Comparison of ENCODE assay signal across 28 cellular contexts in the genomic region with DNA sequence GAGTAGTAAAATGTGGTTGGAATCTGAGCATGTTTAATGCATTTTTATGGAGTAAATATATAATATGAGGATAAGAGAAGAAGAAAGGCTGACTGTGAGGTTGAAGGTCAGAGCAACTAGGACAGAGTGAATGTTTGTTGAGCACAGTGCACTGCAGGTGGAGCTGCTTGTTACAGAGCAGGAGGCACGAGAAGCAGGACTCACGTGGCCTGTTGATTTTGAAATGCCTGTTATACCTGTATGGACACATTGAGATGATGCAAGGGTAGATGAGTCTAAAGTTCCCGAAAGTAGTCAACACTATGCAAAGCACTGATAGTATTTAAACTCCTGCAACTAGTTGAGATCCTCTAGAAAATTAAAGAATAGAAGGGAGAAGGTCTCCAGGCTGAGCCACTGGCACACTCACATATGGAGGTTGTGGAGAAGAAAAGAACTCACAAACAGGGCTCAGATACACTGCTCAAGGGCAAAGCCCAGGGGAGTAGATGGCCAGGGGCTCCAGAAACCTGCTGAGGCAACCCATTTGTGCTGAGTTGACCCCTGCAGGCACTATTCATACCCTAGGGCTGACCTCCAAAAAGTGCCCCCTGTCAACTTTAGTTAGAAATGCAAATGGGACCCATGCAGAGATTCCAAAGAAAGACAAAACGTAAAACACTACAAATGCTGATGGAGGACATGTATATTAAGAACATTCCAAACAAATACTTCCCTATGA.
"Had no signal": no experiment of that assay in that cellular context is flagged by ENCODE, and none has a peak within 500 bp of the region (broad histone marks: within the 10 kb centered on the region; RNA-seq: fewer than 3 reads in every experiment).

No MANE protein-coding gene starts in this region.

- ATAC-seq: effector memory CD8-positive, alpha-beta T cell; heart right ventricle; left colon; left ventricle myocardium superior; lower lobe of right lung; naive thymus-derived CD8-positive, alpha-beta T cell; psoas muscle; right cardiac atrium; stimulated activated effector memory CD8-positive, alpha-beta T cell treated with anti-CD3 and anti-CD28 coated beads, Interleukin-12 subunit alpha, Interleukin-12 subunit beta, amount 100 ng/mL, for 72 hours had no signal

- H3K27me3 ChIP-seq: esophagus squamous epithelium, heart right ventricle, ovary, sigmoid colon, stomach, thyroid gland, vagina had no signal

- H3K27ac ChIP-seq: heart right ventricle, lower lobe of right lung, ovary, psoas muscle, sigmoid colon, stomach, thyroid gland, vagina had no signal

- H3K4me3 Mint-ChIP-seq: effector memory CD8-positive, alpha-beta T cell; immature natural killer cell; naive thymus-derived CD8-positive, alpha-beta T cell; stimulated activated effector memory CD8-positive, alpha-beta T cell treated with anti-CD3 and anti-CD28 coated beads, Interleukin-12 subunit alpha, Interleukin-12 subunit beta, amount 100 ng/mL, for 72 hours had no signal

- H3K4me1 ChIP-seq: heart right ventricle, lower lobe of right lung, psoas muscle, sigmoid colon, stomach, thyroid gland, vagina had no signal

- FAIRE-seq: endometrium had no signal

- DNase-seq: cortex of kidney; effector memory CD8-positive, alpha-beta T cell; esophagus squamous epithelium; foreskin melanocyte; glutamatergic neuron; heart right ventricle; hippocampal formation; immature natural killer cell; islet precursor cell; kidney glomerular epithelial cell; left colon; left ventricle myocardium superior; lower lobe of right lung; naive thymus-derived CD8-positive, alpha-beta T cell; occipital lobe; ovary; posterior cingulate gyrus; psoas muscle; right cardiac atrium; sigmoid colon; stimulated activated CD4-positive, alpha-beta T cell treated with anti-CD3 and anti-CD28 coated beads, Interleukin-2, amount 100 ng/mL, for 24 hours; stimulated activated CD4-positive, alpha-beta T cell treated with anti-CD3 and anti-CD28 coated beads, Interleukin-4, amount 100 ng/mL, for 24 hours; stimulated activated naive CD4-positive, alpha-beta T cell treated with Interleukin-2 at 50 U/mL for 16 hours; stomach; thyroid gland had no signal

- H3K27me3 Mint-ChIP-seq: effector memory CD8-positive, alpha-beta T cell had no signal

- H3K36me3 ChIP-seq: esophagus squamous epithelium, heart right ventricle, lower lobe of right lung, ovary, sigmoid colon, stomach, thyroid gland, vagina had no signal

- H3K27ac Mint-ChIP-seq: effector memory CD8-positive, alpha-beta T cell; immature natural killer cell; naive thymus-derived CD8-positive, alpha-beta T cell; stimulated activated effector memory CD8-positive, alpha-beta T cell treated with anti-CD3 and anti-CD28 coated beads, Interleukin-12 subunit alpha, Interleukin-12 subunit beta, amount 100 ng/mL, for 72 hours had no signal

- H3K4me1 Mint-ChIP-seq: immature natural killer cell; naive thymus-derived CD8-positive, alpha-beta T cell; stimulated activated effector memory CD8-positive, alpha-beta T cell treated with anti-CD3 and anti-CD28 coated beads, Interleukin-12 subunit alpha, Interleukin-12 subunit beta, amount 100 ng/mL, for 72 hours had no signal

- H3K36me3 Mint-ChIP-seq: stimulated activated effector memory CD8-positive, alpha-beta T cell treated with anti-CD3 and anti-CD28 coated beads, Interleukin-12 subunit alpha, Interleukin-12 subunit beta, amount 100 ng/mL, for 72 hours had no signal

- H3K9me3 ChIP-seq: ovary, thyroid gland had no signal

- H3K4me3 ChIP-seq: esophagus squamous epithelium, heart right ventricle, lower lobe of right lung, ovary, psoas muscle, sigmoid colon, stomach, thyroid gland, vagina had no signal
